In the genomic region with DNA sequence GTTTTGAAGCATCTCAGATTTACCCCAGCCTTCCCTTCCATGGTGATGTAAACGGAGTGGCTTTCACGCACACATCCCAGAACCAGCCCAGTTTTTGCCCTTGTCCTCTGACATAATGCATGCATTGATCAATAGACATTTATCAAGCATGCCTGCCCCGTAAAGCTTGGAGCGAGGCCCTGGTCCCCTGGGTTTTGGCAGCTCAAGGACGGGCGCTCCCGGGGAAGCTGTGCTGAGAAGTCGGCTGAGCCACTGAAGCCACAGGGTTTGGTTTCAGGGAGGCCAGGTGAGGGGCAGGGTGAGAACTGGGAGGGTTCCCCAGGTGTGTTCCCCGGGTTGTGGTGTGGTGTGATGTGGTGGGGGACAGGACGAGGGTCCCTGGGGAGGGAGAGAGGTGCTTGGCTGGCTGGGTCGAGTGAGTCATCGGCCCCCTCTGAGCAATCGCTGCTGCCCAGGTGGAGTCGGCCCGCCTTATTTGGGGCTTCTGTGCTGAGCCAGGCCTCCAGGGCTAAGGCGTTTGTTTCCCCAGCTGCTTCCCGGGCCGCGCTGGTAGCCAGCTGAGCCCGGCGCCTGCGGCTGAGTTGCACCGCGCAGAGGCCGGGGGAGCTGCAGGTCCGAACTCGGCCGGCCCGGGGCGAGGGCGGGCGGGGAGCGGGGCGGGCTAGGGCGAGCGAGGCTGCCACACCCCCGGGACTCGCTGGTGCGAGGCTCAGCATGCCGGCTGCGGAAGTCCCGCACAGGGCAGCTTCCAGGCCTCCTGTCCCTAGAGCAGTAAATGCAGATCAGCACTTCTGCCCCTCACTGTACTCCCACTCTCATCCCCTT, we compare ENCODE assay signal across 7 cellular contexts. TPM values are rescaled to one million over a fixed set of nuclear protein-coding genes. Genes with fewer than 3 reads are reported as not detected.
DNase-seq lines count a peak whose midpoint lies in the region; ATAC-seq lines count a peak whose summit lies in the region.

No MANE protein-coding gene starts in this region.

- ATAC-seq in GM18909 (IDR thresholded peaks at IDR 0.05; ENCODE audit: poor library complexity, unreplicated experiment) (peak; percentile 66), HG03175 (IDR thresholded peaks at IDR 0.05; ENCODE audit: unreplicated experiment) (peak; percentile 51), HG03565 (IDR thresholded peaks at IDR 0.05; ENCODE audit: unreplicated experiment) (no peak)

- H3K4me3 ChIP-seq in SJCRH30, result peak overlapping the region; percentile 22
- H3K4me3 ChIP-seq in iPS DF 6.9 (ENCODE audit: low read length), result peak overlapping the region; percentile 8; the same call in 1 of the 2 replicates

- peak; percentile 90 to 92 for DNase-seq in SJCRH30
- DNase-seq in iPS DF 6.9 (ENCODE audit: low read depth, low spot score), result no peak
- peak; percentile 77 for DNase-seq in stimulated activated CD4-positive, alpha-beta T cell treated with anti-CD3 and anti-CD28 coated beads, Interleukin-15, amount 100 ng/mL, for 24 hours

- H3K4me1 ChIP-seq in SJCRH30 (peaks cover 14% of the 10 kb centered on the region; the same call in 1 of the 2 replicates), iPS DF 6.9 (ENCODE audit: control insufficient read depth, insufficient read depth, low read length) (peaks cover 6% of the 10 kb centered on the region; the same call in 1 of the 2 replicates)

- H3K27me3 ChIP-seq in SJCRH30, result no peaks in the 10 kb centered on the region
- no peaks in the 10 kb centered on the region for H3K27me3 ChIP-seq in iPS DF 6.9 (ENCODE audit: control insufficient read depth, insufficient read depth, low read length)

- H3K27ac ChIP-seq in SJCRH30 (peak overlapping the region; percentile 32; the same call in 1 of the 2 replicates), adipose tissue (ENCODE audit: low read depth, low read length) (peak overlapping the region; percentile 54), iPS DF 6.9 (ENCODE audit: low read length) (no peak overlapping the region)

- H3K9me3 ChIP-seq in SJCRH30 (replicated peaks) (no peaks in the 10 kb centered on the region), iPS DF 6.9 (ENCODE audit: control insufficient read depth, insufficient read depth, low read length) (no peaks in the 10 kb centered on the region)

- WGBS in adipose tissue, 3 donors, result 10 to 15% (median 15%) methylated on average over 36 to 42 of the region's 42 CpGs
- WGBS in iPS DF 6.9 (ENCODE audit: insufficient coverage, insufficient read length), result no CpG with 5 or more reads among the region's 42 CpGs

- H3K36me3 ChIP-seq in SJCRH30 (no peaks in the 10 kb centered on the region), iPS DF 6.9 (ENCODE audit: control insufficient read depth, insufficient read depth, low read length) (no peaks in the 10 kb centered on the region)

RNA-seq across cellular contexts. Expression of a gene that starts 23.6 kb away (rescaled TPM):
- total RNA-seq in SJCRH30 (2014; rRNA removed; shearing (Covaris generic)), result 42.5 and 44.4 TPM in 2 replicates
- polyA plus RNA-seq in adipose tissue, result 10 to 100 TPM; 21.6 to 64.5 (median 35.4) TPM
